ENCODE assay signal across 14 cellular contexts in genomic region chr2:233532971-233533370, GRCh38.
DNase-seq lines count a peak whose midpoint lies in the region; ATAC-seq lines count a peak whose summit lies in the region.
"Had no signal": no experiment of that assay in that cellular context is flagged by ENCODE, and none has a peak within 500 bp of the region (broad histone marks: within the 10 kb centered on the region; RNA-seq: fewer than 3 reads in every experiment).

No MANE protein-coding gene starts in this region.

- DNase-seq in NCI-H1694 (lab: John Stamatoyannopoulos, UW): peak; percentile 8
- DNase-seq in NCI-H1694 treated with DMSO at 0.1 percent for 48 hours (lab: John Stamatoyannopoulos, UW): no peak
- DNase-seq in DMS 273 treated with DMSO at 0.1 percent for 48 hours (lab: John Stamatoyannopoulos, UW): peak; percentile 56
- DNase-seq in NCI-H446 treated with DMSO at 0.1 percent for 48 hours (lab: John Stamatoyannopoulos, UW): peak; percentile 63
- DNase-seq in cerebellar cortex (ENCODE audit: low spot score): peak; percentile 71
- DNase-seq in middle frontal gyrus (ENCODE audit: extremely low spot score, low spot score): no peak
- no peak for DNase-seq in DMS153 treated with DMSO at 0.1 percent for 48 hours (lab: John Stamatoyannopoulos, UW; ENCODE audit: unreplicated experiment)
- DNase-seq: CD4-positive, CD25-positive, alpha-beta regulatory T cell; DMS153; DND-41; HCEC 1CT; HFFc6 had no signal

- ATAC-seq in HG03097 (IDR thresholded peaks at IDR 0.05; ENCODE audit: low FRiP score, unreplicated experiment): no peak
- ATAC-seq: K562 had no signal

Comparison
In these comparisons a context has a peak if more than half of its experiments do, and no peak if none do; other contexts are left out.
1. DNase-seq: peak in NCI-H1694 (single experiment), DMS 273 treated with DMSO at 0.1 percent for 48 hours (single experiment), NCI-H446 treated with DMSO at 0.1 percent for 48 hours (single experiment) and cerebellar cortex (single experiment); none in NCI-H1694 treated with DMSO at 0.1 percent for 48 hours (single experiment), middle frontal gyrus (single experiment) and DMS153 treated with DMSO at 0.1 percent for 48 hours (single experiment).